1 cellular context compared by ENCODE assay signal in the genomic region with DNA sequence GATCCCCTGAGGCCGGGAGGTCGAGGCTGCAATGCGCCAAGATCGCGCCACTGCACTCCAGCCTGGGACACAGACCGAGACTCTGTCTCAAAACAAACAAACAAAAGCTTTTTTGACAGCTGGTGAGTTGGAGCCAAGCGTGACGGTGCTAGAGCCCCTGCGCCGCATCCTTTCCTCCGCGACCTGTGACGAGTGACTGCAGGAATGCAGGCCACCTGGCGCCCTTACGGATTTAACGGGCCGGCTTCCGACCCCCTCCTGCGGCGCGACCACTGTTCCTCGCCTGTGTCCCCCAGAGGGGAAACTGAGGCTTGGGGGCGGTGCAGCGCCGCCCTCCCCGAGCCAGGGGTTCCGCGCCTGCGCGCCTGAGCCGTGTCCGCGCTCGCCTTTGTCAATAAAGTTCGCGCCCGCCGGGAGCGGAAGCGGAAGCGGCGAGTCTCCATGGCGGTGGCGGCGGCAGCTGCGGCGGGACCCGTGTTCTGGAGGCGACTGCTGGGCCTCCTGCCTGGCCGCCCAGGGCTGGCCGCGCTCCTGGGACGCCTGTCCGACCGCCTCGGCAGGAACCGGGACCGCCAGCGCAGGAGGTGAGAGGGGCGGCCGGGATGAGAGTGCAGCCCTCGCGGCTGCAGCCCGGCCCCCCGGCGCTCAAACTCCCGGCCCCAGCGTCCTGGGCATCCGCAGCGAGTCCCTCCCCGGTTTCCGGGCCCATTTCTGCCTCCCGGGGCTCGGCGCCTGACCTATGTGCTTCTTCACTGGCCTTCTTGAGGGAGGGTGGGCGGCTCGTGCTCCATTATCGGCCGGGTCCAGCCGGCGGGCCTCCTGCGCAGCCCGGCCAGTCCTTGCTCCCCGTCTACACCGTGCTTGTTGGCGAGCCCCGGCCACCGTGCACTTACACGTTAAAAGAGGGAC.
TF ChIP-seq lines count a peak whose summit lies in the region.

A gene with protein sequence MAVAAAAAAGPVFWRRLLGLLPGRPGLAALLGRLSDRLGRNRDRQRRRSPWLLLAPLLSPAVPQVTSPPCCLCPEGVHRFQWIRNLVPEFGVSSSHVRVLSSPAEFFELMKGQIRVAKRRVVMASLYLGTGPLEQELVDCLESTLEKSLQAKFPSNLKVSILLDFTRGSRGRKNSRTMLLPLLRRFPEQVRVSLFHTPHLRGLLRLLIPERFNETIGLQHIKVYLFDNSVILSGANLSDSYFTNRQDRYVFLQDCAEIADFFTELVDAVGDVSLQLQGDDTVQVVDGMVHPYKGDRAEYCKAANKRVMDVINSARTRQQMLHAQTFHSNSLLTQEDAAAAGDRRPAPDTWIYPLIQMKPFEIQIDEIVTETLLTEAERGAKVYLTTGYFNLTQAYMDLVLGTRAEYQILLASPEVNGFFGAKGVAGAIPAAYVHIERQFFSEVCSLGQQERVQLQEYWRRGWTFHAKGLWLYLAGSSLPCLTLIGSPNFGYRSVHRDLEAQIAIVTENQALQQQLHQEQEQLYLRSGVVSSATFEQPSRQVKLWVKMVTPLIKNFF (plus strand): TSS at position 425 of the 909 bp plus-strand sequence. CDS start 17 bp downstream, at position 442.

TF ChIP-seq in K562, 482 proteins besides CTCF, POLR2A, EP300 and RAD21 (continued from another document and continues in another):
- TF ChIP-seq, protein P1, sequence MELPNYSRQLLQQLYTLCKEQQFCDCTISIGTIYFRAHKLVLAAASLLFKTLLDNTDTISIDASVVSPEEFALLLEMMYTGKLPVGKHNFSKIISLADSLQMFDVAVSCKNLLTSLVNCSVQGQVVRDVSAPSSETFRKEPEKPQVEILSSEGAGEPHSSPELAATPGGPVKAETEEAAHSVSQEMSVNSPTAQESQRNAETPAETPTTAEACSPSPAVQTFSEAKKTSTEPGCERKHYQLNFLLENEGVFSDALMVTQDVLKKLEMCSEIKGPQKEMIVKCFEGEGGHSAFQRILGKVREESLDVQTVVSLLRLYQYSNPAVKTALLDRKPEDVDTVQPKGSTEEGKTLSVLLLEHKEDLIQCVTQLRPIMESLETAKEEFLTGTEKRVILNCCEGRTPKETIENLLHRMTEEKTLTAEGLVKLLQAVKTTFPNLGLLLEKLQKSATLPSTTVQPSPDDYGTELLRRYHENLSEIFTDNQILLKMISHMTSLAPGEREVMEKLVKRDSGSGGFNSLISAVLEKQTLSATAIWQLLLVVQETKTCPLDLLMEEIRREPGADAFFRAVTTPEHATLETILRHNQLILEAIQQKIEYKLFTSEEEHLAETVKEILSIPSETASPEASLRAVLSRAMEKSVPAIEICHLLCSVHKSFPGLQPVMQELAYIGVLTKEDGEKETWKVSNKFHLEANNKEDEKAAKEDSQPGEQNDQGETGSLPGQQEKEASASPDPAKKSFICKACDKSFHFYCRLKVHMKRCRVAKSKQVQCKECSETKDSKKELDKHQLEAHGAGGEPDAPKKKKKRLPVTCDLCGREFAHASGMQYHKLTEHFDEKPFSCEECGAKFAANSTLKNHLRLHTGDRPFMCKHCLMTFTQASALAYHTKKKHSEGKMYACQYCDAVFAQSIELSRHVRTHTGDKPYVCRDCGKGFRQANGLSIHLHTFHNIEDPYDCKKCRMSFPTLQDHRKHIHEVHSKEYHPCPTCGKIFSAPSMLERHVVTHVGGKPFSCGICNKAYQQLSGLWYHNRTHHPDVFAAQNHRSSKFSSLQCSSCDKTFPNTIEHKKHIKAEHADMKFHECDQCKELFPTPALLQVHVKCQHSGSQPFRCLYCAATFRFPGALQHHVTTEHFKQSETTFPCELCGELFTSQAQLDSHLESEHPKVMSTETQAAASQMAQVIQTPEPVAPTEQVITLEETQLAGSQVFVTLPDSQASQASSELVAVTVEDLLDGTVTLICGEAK (IDR thresholded peaks at IDR 0.05), result peak; percentile 100
- TF ChIP-seq, protein P1 (CRISPR knock-in tag; IDR thresholded peaks at IDR 0.05), result peak; percentile 100
- TF ChIP-seq TBP (optimal IDR thresholded peaks at IDR 0.05; ENCODE audit: low read depth, low read length), result peak; percentile 62
- no peak for TF ChIP-seq POLR2AphosphoS2 (IDR thresholded peaks at IDR 0.05; ENCODE audit: low read length)
- TF ChIP-seq, protein P2, sequence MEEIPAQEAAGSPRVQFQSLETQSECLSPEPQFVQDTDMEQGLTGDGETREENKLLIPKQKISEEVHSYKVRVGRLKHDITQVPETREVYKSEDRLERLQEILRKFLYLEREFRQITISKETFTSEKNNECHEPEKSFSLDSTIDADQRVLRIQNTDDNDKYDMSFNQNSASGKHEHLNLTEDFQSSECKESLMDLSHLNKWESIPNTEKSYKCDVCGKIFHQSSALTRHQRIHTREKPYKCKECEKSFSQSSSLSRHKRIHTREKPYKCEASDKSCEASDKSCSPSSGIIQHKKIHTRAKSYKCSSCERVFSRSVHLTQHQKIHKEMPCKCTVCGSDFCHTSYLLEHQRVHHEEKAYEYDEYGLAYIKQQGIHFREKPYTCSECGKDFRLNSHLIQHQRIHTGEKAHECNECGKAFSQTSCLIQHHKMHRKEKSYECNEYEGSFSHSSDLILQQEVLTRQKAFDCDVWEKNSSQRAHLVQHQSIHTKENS (CRISPR knock-in tag; IDR thresholded peaks at IDR 0.05), result no peak
- no peak for TF ChIP-seq BCL6 (CRISPR knock-in tag; IDR thresholded peaks at IDR 0.05)
- TF ChIP-seq, protein P3, sequence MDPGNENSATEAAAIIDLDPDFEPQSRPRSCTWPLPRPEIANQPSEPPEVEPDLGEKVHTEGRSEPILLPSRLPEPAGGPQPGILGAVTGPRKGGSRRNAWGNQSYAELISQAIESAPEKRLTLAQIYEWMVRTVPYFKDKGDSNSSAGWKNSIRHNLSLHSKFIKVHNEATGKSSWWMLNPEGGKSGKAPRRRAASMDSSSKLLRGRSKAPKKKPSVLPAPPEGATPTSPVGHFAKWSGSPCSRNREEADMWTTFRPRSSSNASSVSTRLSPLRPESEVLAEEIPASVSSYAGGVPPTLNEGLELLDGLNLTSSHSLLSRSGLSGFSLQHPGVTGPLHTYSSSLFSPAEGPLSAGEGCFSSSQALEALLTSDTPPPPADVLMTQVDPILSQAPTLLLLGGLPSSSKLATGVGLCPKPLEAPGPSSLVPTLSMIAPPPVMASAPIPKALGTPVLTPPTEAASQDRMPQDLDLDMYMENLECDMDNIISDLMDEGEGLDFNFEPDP (CRISPR knock-in tag; IDR thresholded peaks at IDR 0.05), result no peak
- peak; percentile 72; the same call in 1 of the 2 replicates for TF ChIP-seq NR3C1 (CRISPR knock-in tag; IDR thresholded peaks at IDR 0.05)
- TF ChIP-seq SIX5 (IDR thresholded peaks at IDR 0.05; ENCODE audit: borderline replicate concordance in 1 of 2, insufficient read depth in 1 of 2, low read depth in 1 of 2, low read length in 2 of 2), result peak in 1 of 2 experiments; percentile 34; a peak in 1 of 4 replicates
- TF ChIP-seq PHF8 (IDR thresholded peaks at IDR 0.05; ENCODE audit: borderline replicate concordance, low read length), result peak; percentile 89; the same call in 1 of the 2 replicates
- peak; percentile 46; the same call in 1 of the 2 replicates for TF ChIP-seq TCF3 (CRISPR knock-in tag; IDR thresholded peaks at IDR 0.05)
- TF ChIP-seq, protein P4, sequence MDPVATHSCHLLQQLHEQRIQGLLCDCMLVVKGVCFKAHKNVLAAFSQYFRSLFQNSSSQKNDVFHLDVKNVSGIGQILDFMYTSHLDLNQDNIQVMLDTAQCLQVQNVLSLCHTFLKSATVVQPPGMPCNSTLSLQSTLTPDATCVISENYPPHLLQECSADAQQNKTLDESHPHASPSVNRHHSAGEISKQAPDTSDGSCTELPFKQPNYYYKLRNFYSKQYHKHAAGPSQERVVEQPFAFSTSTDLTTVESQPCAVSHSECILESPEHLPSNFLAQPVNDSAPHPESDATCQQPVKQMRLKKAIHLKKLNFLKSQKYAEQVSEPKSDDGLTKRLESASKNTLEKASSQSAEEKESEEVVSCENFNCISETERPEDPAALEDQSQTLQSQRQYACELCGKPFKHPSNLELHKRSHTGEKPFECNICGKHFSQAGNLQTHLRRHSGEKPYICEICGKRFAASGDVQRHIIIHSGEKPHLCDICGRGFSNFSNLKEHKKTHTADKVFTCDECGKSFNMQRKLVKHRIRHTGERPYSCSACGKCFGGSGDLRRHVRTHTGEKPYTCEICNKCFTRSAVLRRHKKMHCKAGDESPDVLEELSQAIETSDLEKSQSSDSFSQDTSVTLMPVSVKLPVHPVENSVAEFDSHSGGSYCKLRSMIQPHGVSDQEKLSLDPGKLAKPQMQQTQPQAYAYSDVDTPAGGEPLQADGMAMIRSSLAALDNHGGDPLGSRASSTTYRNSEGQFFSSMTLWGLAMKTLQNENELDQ (CRISPR knock-in tag; IDR thresholded peaks at IDR 0.05; ENCODE audit: borderline replicate concordance), result no peak
- no peak for TF ChIP-seq THRAP3 (IDR thresholded peaks at IDR 0.05; ENCODE audit: borderline replicate concordance)
- no peak for TF ChIP-seq NFXL1 (CRISPR knock-in tag; IDR thresholded peaks at IDR 0.05)
- TF ChIP-seq, protein P5, sequence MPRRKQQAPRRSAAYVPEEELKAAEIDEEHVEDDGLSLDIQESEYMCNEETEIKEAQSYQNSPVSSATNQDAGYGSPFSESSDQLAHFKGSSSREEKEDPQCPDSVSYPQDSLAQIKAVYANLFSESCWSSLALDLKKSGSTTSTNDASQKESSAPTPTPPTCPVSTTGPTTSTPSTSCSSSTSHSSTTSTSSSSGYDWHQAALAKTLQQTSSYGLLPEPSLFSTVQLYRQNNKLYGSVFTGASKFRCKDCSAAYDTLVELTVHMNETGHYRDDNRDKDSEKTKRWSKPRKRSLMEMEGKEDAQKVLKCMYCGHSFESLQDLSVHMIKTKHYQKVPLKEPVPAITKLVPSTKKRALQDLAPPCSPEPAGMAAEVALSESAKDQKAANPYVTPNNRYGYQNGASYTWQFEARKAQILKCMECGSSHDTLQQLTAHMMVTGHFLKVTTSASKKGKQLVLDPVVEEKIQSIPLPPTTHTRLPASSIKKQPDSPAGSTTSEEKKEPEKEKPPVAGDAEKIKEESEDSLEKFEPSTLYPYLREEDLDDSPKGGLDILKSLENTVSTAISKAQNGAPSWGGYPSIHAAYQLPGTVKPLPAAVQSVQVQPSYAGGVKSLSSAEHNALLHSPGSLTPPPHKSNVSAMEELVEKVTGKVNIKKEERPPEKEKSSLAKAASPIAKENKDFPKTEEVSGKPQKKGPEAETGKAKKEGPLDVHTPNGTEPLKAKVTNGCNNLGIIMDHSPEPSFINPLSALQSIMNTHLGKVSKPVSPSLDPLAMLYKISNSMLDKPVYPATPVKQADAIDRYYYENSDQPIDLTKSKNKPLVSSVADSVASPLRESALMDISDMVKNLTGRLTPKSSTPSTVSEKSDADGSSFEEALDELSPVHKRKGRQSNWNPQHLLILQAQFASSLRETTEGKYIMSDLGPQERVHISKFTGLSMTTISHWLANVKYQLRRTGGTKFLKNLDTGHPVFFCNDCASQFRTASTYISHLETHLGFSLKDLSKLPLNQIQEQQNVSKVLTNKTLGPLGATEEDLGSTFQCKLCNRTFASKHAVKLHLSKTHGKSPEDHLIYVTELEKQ (CRISPR knock-in tag; IDR thresholded peaks at IDR 0.05), result no peak
- no peak for TF ChIP-seq DNMT1 (IDR thresholded peaks at IDR 0.05)
- TF ChIP-seq, protein P6, sequence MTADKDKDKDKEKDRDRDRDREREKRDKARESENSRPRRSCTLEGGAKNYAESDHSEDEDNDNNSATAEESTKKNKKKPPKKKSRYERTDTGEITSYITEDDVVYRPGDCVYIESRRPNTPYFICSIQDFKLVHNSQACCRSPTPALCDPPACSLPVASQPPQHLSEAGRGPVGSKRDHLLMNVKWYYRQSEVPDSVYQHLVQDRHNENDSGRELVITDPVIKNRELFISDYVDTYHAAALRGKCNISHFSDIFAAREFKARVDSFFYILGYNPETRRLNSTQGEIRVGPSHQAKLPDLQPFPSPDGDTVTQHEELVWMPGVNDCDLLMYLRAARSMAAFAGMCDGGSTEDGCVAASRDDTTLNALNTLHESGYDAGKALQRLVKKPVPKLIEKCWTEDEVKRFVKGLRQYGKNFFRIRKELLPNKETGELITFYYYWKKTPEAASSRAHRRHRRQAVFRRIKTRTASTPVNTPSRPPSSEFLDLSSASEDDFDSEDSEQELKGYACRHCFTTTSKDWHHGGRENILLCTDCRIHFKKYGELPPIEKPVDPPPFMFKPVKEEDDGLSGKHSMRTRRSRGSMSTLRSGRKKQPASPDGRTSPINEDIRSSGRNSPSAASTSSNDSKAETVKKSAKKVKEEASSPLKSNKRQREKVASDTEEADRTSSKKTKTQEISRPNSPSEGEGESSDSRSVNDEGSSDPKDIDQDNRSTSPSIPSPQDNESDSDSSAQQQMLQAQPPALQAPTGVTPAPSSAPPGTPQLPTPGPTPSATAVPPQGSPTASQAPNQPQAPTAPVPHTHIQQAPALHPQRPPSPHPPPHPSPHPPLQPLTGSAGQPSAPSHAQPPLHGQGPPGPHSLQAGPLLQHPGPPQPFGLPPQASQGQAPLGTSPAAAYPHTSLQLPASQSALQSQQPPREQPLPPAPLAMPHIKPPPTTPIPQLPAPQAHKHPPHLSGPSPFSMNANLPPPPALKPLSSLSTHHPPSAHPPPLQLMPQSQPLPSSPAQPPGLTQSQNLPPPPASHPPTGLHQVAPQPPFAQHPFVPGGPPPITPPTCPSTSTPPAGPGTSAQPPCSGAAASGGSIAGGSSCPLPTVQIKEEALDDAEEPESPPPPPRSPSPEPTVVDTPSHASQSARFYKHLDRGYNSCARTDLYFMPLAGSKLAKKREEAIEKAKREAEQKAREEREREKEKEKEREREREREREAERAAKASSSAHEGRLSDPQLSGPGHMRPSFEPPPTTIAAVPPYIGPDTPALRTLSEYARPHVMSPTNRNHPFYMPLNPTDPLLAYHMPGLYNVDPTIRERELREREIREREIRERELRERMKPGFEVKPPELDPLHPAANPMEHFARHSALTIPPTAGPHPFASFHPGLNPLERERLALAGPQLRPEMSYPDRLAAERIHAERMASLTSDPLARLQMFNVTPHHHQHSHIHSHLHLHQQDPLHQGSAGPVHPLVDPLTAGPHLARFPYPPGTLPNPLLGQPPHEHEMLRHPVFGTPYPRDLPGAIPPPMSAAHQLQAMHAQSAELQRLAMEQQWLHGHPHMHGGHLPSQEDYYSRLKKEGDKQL (CRISPR knock-in tag; IDR thresholded peaks at IDR 0.05; ENCODE audit: borderline replicate concordance), result no peak
